Comparison of ENCODE assay signal across 8 cellular contexts in the genomic region with DNA sequence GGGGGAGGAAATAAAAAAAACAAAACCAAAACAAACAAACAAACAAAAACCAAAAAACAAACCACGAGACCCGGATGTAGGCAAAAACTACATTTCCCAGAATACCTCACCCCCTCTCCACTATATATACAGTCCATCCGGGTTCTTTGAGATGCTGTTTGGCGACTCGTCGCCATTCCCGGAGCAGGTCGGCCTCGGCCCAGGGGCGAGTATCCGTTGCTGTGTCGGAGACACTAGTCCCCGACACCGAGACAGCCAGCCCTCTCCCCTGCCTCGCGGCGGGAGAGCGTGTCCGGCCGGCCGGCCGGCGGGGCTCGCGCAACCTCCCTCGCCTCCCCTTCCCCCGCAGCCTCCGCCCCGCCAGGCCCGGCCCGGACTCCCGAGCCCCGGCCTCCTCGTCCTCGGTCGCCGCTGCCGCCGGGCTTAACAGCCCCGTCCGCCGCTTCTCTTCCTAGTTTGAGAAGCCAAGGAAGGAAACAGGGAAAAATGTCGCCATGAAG. TPM values are rescaled to one million over a fixed set of nuclear protein-coding genes. Genes with fewer than 3 reads are reported as not detected.
DNase-seq lines count a peak whose midpoint lies in the region; ATAC-seq and TF ChIP-seq lines count a peak whose summit lies in the region.

TSS of gene RNF10 (plus strand) at position 154 of the 500 bp plus-strand sequence. CDS start 456 bp downstream, outside the sequence.

- 0% methylated on average over 43 of the region's 43 CpGs for WGBS in ectodermal cell, 2 experiments
- WGBS in right lobe of liver (ENCODE audit: insufficient coverage, low coverage, low lambda C conversion rate, missing lambda C conversion rate), result 2% methylated on average over 11 of the region's 43 CpGs

- TF ChIP-seq POLR2A in right lobe of liver (IDR thresholded peaks at IDR 0.05), result peak; percentile 97

- H4K20me1 ChIP-seq in BLaER1, result peaks cover 50% of the 10 kb centered on the region

- H3K36me3 ChIP-seq in BLaER1 (peaks cover 30% of the 10 kb centered on the region), ectodermal cell (ENCODE audit: control insufficient read depth, insufficient read depth, low read length) (peaks cover 6% of the 10 kb centered on the region), right lobe of liver (no peaks in the 10 kb centered on the region)

- peak within 1 kb of the TSS; percentile 97 for H3K9ac ChIP-seq in BLaER1

- H3K36me3 Mint-ChIP-seq in activated CD8-positive, alpha-beta T cell treated with anti-CD3 and anti-CD28 coated beads for 36 hours (ENCODE audit: low read depth), result peaks cover 35% of the 10 kb centered on the region

- POLR2A ChIA-PET in activated CD8-positive, alpha-beta T cell treated with anti-CD3 and anti-CD28 coated beads for 36 hours (lab: Charles Lee), result interaction anchor here (0.6 to 1.2 kb wide), 8 partner anchors 27 to 558 kb away, joined by 3 to 5 read pairs (median 4); partner anchors contain the start of genes POP5, RNU4-1 and SRSF9

- H3K9me3 ChIP-seq in BLaER1 (no peaks in the 10 kb centered on the region), ectodermal cell (ENCODE audit: control insufficient read depth, low read length) (no peaks in the 10 kb centered on the region), right lobe of liver (no peaks in the 10 kb centered on the region)

- H3K4me3 ChIP-seq in BLaER1, result peak within 1 kb of the TSS; percentile 95
- peak within 1 kb of the TSS; percentile 89 for H3K4me3 ChIP-seq in ectodermal cell (ENCODE audit: insufficient read depth, low read depth, low read length)
- H3K4me3 ChIP-seq in right lobe of liver, result peak within 1 kb of the TSS; percentile 81 to 92 (median 84)

- H3K4me1 ChIP-seq in BLaER1 (peaks cover 51% of the 10 kb centered on the region), ectodermal cell (ENCODE audit: control insufficient read depth, insufficient read depth, low read length) (peaks cover 15% of the 10 kb centered on the region), right lobe of liver (peaks cover 0 to 44% (median 16%) of the 10 kb centered on the region in 4 donors)

- TF ChIP-seq CTCF in activated CD8-positive, alpha-beta T cell treated with anti-CD3 and anti-CD28 coated beads for 36 hours (IDR thresholded peaks at IDR 0.05), result no peak
- TF ChIP-seq CTCF in right lobe of liver (IDR thresholded peaks at IDR 0.05), result no peak

- H3K27me3 ChIP-seq in BLaER1 (no peaks in the 10 kb centered on the region), ectodermal cell (ENCODE audit: control insufficient read depth, insufficient read depth, low read length, poor library complexity, severe bottlenecking) (no peaks in the 10 kb centered on the region), right lobe of liver (no peaks in the 10 kb centered on the region)

- DNase-seq in HK-2 (ENCODE audit: unreplicated experiment) (peak; percentile 71), NCI-H82 (lab: John Stamatoyannopoulos, UW) (peak; percentile 93), right lobe of liver (peak; percentile 81 to 84 (median 82))
- peak; percentile 75 for DNase-seq in activated CD8-positive, alpha-beta T cell treated with anti-CD3 and anti-CD28 coated beads for 36 hours
- DNase-seq in stimulated activated CD4-positive, alpha-beta T cell treated with anti-CD3 and anti-CD28 coated beads, Interleukin-4, amount 100 ng/mL, for 24 hours, result peak; percentile 76

- intact Hi-C loops in activated CD8-positive, alpha-beta T cell treated with anti-CD3 and anti-CD28 coated beads for 36 hours (cut with micrococcal nuclease), result no loop called here
- intact Hi-C loops in right lobe of liver (cut with DNase I), result no loop called here

- peak within 1 kb of the TSS; percentile 91 for H3K27ac ChIP-seq in BLaER1
- H3K27ac ChIP-seq in ectodermal cell (ENCODE audit: insufficient read depth, low read depth, low read length, poor library complexity, severe bottlenecking), result no peak within 1 kb of the TSS
- peak within 1 kb of the TSS; percentile 83 to 96 (median 93) for H3K27ac ChIP-seq in right lobe of liver

- ATAC-seq in GM19324 (IDR thresholded peaks at IDR 0.05; ENCODE audit: low FRiP score, unreplicated experiment) (peak; percentile 72), right lobe of liver (peak; percentile 62 to 76 (median 74))
- peak; percentile 70 for ATAC-seq in activated CD8-positive, alpha-beta T cell treated with anti-CD3 and anti-CD28 coated beads for 36 hours

- no peaks in the 10 kb centered on the region for H3K27me3 Mint-ChIP-seq in activated CD8-positive, alpha-beta T cell treated with anti-CD3 and anti-CD28 coated beads for 36 hours

- H3K4me2 ChIP-seq in BLaER1, result peak within 1 kb of the TSS; percentile 89

- peak within 1 kb of the TSS; percentile 97 for H3K4me3 Mint-ChIP-seq in activated CD8-positive, alpha-beta T cell treated with anti-CD3 and anti-CD28 coated beads for 36 hours

- H3K4me1 Mint-ChIP-seq in activated CD8-positive, alpha-beta T cell treated with anti-CD3 and anti-CD28 coated beads for 36 hours (ENCODE audit: low read depth), result peaks cover 45% of the 10 kb centered on the region

- peak within 1 kb of the TSS; percentile 97 for H3K27ac Mint-ChIP-seq in activated CD8-positive, alpha-beta T cell treated with anti-CD3 and anti-CD28 coated beads for 36 hours

- no peaks in the 10 kb centered on the region for H3K9me3 Mint-ChIP-seq in activated CD8-positive, alpha-beta T cell treated with anti-CD3 and anti-CD28 coated beads for 36 hours

- CTCF ChIA-PET in activated CD8-positive, alpha-beta T cell treated with anti-CD3 and anti-CD28 coated beads for 36 hours (lab: Charles Lee), result interaction anchor here (0.6 to 1.5 kb wide), 3 partner anchors 8 to 77 kb away, joined by 4 read pairs; no protein-coding TSS in a partner anchor

RNA-seq across cellular contexts. Expression of gene RNF10, which starts in this region (rescaled TPM):
- total RNA-seq in activated CD8-positive, alpha-beta T cell treated with anti-CD3 and anti-CD28 coated beads for 36 hours, result 100 to 1,000 TPM; 155 to 159 TPM
- polyA plus RNA-seq in ectodermal cell (2013, experiment 1 of 4), result 153 TPM
- 156 TPM for polyA plus RNA-seq in ectodermal cell (2013, experiment 2 of 4)
- polyA plus RNA-seq in ectodermal cell (2013, experiment 3 of 4), result 105 TPM
- 124 TPM for polyA plus RNA-seq in ectodermal cell (2013, experiment 4 of 4)
- 100 to 1,000 TPM in 2 of 6 experiments, 10 to 100 TPM in 4; 70.8 to 111 (median 90.2) TPM for total RNA-seq in right lobe of liver
